Comparison of ENCODE assay signal across 30 cellular contexts in the genomic region with DNA sequence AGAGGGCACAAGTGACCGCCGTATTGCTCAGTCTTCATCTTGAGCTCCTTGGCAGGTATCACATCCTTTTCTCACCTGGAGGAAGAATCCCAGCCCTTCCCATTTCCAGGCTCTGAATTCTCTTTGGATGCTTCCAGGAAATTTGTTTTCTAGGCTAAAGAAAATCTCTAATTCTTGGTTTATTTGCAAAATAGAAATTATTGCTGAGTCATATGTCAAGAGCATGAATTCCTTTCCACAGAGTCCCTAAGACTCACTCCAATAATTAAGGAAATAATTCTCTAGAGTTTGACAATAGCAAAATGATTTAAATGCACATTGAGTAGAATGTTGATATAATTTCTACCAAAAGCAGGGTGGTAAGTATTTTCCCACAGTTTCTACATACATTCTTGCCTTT. TPM values are rescaled to one million over a fixed set of nuclear protein-coding genes. Genes with fewer than 3 reads are reported as not detected.
"Had no signal": no experiment of that assay in that cellular context is flagged by ENCODE, and none has a peak within 500 bp of the region (broad histone marks: within the 10 kb centered on the region; RNA-seq: fewer than 3 reads in every experiment).

No MANE protein-coding gene starts in this region.

- H3K4me3 ChIP-seq: coronary artery, dorsolateral prefrontal cortex, gastroesophageal sphincter, hepatocyte, skin epidermis, thoracic aorta, uterus had no signal

- H3K9me3 ChIP-seq: thoracic aorta, uterus had no signal

- H3K27ac Mint-ChIP-seq: activated naive CD4-positive, alpha-beta T cell treated with anti-CD3 and anti-CD28 coated beads, Interleukin-2, amount 10 ng/mL, durations not matched to agents 7 days and 5 days; activated naive CD8-positive, alpha-beta T cell treated with anti-CD3 and anti-CD28 coated beads, Interleukin-2, amount 10 ng/mL, durations not matched to agents 7 days and 5 days; natural killer cell; stimulated activated naive CD8-positive, alpha-beta T cell treated with anti-CD3 and anti-CD28 coated beads, Interleukin-15, Interleukin-2, amounts not matched to agents 100 ng/mL and 50 ng/mL, for 24 hours had no signal

- H3K9me3 Mint-ChIP-seq: activated naive CD4-positive, alpha-beta T cell treated with anti-CD3 and anti-CD28 coated beads, Interleukin-2, amount 10 ng/mL, durations not matched to agents 7 days and 5 days; activated naive CD8-positive, alpha-beta T cell treated with anti-CD3 and anti-CD28 coated beads, Interleukin-2, amount 10 ng/mL, durations not matched to agents 7 days and 5 days; natural killer cell; stimulated activated naive CD8-positive, alpha-beta T cell treated with anti-CD3 and anti-CD28 coated beads, Interleukin-15, Interleukin-2, amounts not matched to agents 100 ng/mL and 50 ng/mL, for 24 hours had no signal

- H3K27me3 Mint-ChIP-seq: activated naive CD4-positive, alpha-beta T cell treated with anti-CD3 and anti-CD28 coated beads, Interleukin-2, amount 10 ng/mL, durations not matched to agents 7 days and 5 days; stimulated activated naive CD8-positive, alpha-beta T cell treated with anti-CD3 and anti-CD28 coated beads, Interleukin-15, Interleukin-2, amounts not matched to agents 100 ng/mL and 50 ng/mL, for 24 hours had no signal

- ATAC-seq: activated CD4-positive, CD25-positive, alpha-beta regulatory T cell treated with anti-CD3 and anti-CD28 coated beads, Interleukin-2, amount 50 U/mL, for 24 hours; gastroesophageal sphincter; left colon; natural killer cell; sciatic nerve had no signal

- H2AFZ ChIP-seq: hepatocyte had no signal

- H3K4me1 Mint-ChIP-seq: activated naive CD4-positive, alpha-beta T cell treated with anti-CD3 and anti-CD28 coated beads, Interleukin-2, amount 10 ng/mL, durations not matched to agents 7 days and 5 days; activated naive CD8-positive, alpha-beta T cell treated with anti-CD3 and anti-CD28 coated beads, Interleukin-2, amount 10 ng/mL, durations not matched to agents 7 days and 5 days; natural killer cell had no signal

- H3K27ac ChIP-seq: brain microvascular endothelial cell, coronary artery, dorsolateral prefrontal cortex, gastroesophageal sphincter, hepatocyte, skin epidermis, thoracic aorta, uterus, WERI-Rb-1 had no signal

- H3K4me3 Mint-ChIP-seq: activated naive CD4-positive, alpha-beta T cell treated with anti-CD3 and anti-CD28 coated beads, Interleukin-2, amount 10 ng/mL, durations not matched to agents 7 days and 5 days; activated naive CD8-positive, alpha-beta T cell treated with anti-CD3 and anti-CD28 coated beads, Interleukin-2, amount 10 ng/mL, durations not matched to agents 7 days and 5 days; natural killer cell; stimulated activated naive CD8-positive, alpha-beta T cell treated with anti-CD3 and anti-CD28 coated beads, Interleukin-15, Interleukin-2, amounts not matched to agents 100 ng/mL and 50 ng/mL, for 24 hours had no signal

- DNase-seq: activated CD4-positive, alpha-beta T cell treated with anti-CD3 and anti-CD28 coated beads for 48 hours; activated CD4-positive, alpha-beta T cell treated with anti-CD3 and anti-CD28 coated beads, Interleukin-2, amount 50 U/mL, for 48 hours; activated CD8-positive, alpha-beta memory T cell treated with anti-CD3 and anti-CD28 coated beads, Interleukin-2, amount 50 U/mL, for 4 hours; activated gamma-delta T cell; activated naive CD4-positive, alpha-beta T cell treated with anti-CD3 and anti-CD28 coated beads, Interleukin-2, amount 10 ng/mL, durations not matched to agents 7 days and 5 days; activated naive CD8-positive, alpha-beta T cell treated with anti-CD3 and anti-CD28 coated beads, Interleukin-2, amount 10 ng/mL, durations not matched to agents 7 days and 5 days; activated T-cell treated with anti-CD3 and anti-CD28 coated beads, Interleukin-2, amount 50 U/mL, for 1 hour; amniotic stem cell; brain microvascular endothelial cell; dorsolateral prefrontal cortex; effector memory CD4-positive, alpha-beta T cell; kidney; left colon; midbrain; natural killer cell; stimulated activated CD4-positive, alpha-beta T cell treated with anti-CD3 and anti-CD28 coated beads, Interleukin-12 subunit alpha, Interleukin-12 subunit beta, amount 100 ng/mL, for 4 hours; stimulated activated CD4-positive, alpha-beta T cell treated with anti-CD3 and anti-CD28 coated beads, Interleukin-4, amount 100 ng/mL, for 1 hour; T1000; trophoblast cell; uterus; WERI-Rb-1 had no signal

- H3K4me2 ChIP-seq: hepatocyte had no signal

- H3K27me3 ChIP-seq: brain microvascular endothelial cell, gastroesophageal sphincter, hepatocyte, uterus had no signal

- H3K79me2 ChIP-seq: hepatocyte had no signal

- H3K36me3 ChIP-seq: brain microvascular endothelial cell, gastroesophageal sphincter, thoracic aorta, uterus, WERI-Rb-1 had no signal

- H3K4me1 ChIP-seq: gastroesophageal sphincter, uterus had no signal

- H3K36me3 Mint-ChIP-seq: activated naive CD4-positive, alpha-beta T cell treated with anti-CD3 and anti-CD28 coated beads, Interleukin-2, amount 10 ng/mL, durations not matched to agents 7 days and 5 days; activated naive CD8-positive, alpha-beta T cell treated with anti-CD3 and anti-CD28 coated beads, Interleukin-2, amount 10 ng/mL, durations not matched to agents 7 days and 5 days; natural killer cell had no signal

RNA-seq across cellular contexts. Expression of gene CCDC68, which starts 16.3 kb away (rescaled TPM):
- total RNA-seq: activated CD8-positive, alpha-beta memory T cell treated with anti-CD3 and anti-CD28 coated beads for 36 hours; activated naive CD8-positive, alpha-beta T cell treated with anti-CD3 and anti-CD28 coated beads, Interleukin-2, amount 10 ng/mL, durations not matched to agents 7 days and 5 days; natural killer cell had no signal
